ENCODE assay signal across 3 cellular contexts in genomic region chr10:12538596-12538995, GRCh38.
TF ChIP-seq lines count a peak whose summit lies in the region.

No MANE protein-coding gene starts in this region.

TF ChIP-seq in liver, 16 proteins besides CTCF, POLR2A, EP300 and RAD21 (continued from another document):
- no peak for TF ChIP-seq TAF1 (conservative IDR thresholded peaks at IDR 0.05)
- TF ChIP-seq FOXA2 (IDR thresholded peaks at IDR 0.05): no peak
- no peak for TF ChIP-seq ATF3 (IDR thresholded peaks at IDR 0.05)
- no peak for TF ChIP-seq REST (IDR thresholded peaks at IDR 0.05)
- TF ChIP-seq SP1 (IDR thresholded peaks at IDR 0.05): no peak
- no peak for TF ChIP-seq FOXA1 (IDR thresholded peaks at IDR 0.05)
- TF ChIP-seq RXRA (IDR thresholded peaks at IDR 0.05): no peak
- TF ChIP-seq GABPA (IDR thresholded peaks at IDR 0.05 in 1 of 2, conservative IDR thresholded peaks at IDR 0.05 in 1 of 2): no peak
- no peak for TF ChIP-seq JUND (IDR thresholded peaks at IDR 0.05)
- no peak for TF ChIP-seq YY1 (IDR thresholded peaks at IDR 0.05)
- TF ChIP-seq NR2F2 (IDR thresholded peaks at IDR 0.05): no peak
- no peak for TF ChIP-seq ZBTB33 (IDR thresholded peaks at IDR 0.05)

TF ChIP-seq in HepG2, 621 proteins besides CTCF, POLR2A, EP300 and RAD21:
- no peak for TF ChIP-seq BCLAF1 (IDR thresholded peaks at IDR 0.05)
- TF ChIP-seq MAZ (IDR thresholded peaks at IDR 0.05; ENCODE audit: borderline replicate concordance, low read depth, low read length): no peak
- TF ChIP-seq MAZ (CRISPR knock-in tag; IDR thresholded peaks at IDR 0.05; ENCODE audit: low read depth): no peak
- TF ChIP-seq RFXANK (CRISPR knock-in tag; IDR thresholded peaks at IDR 0.05): no peak
- no peak for TF ChIP-seq KDM6A (CRISPR knock-in tag; IDR thresholded peaks at IDR 0.05; ENCODE audit: low read depth)
- TF ChIP-seq ZNF34 (CRISPR knock-in tag; IDR thresholded peaks at IDR 0.05; ENCODE audit: borderline replicate concordance): no peak
- TF ChIP-seq ATF4 (CRISPR knock-in tag; IDR thresholded peaks at IDR 0.05): no peak
- no peak for TF ChIP-seq CREBL2 (CRISPR knock-in tag; IDR thresholded peaks at IDR 0.05; ENCODE audit: borderline replicate concordance)
- no peak for TF ChIP-seq PLSCR1 (CRISPR knock-in tag; IDR thresholded peaks at IDR 0.05; ENCODE audit: borderline replicate concordance)
- TF ChIP-seq FOXK2 (IDR thresholded peaks at IDR 0.05): no peak
- TF ChIP-seq JUN (CRISPR knock-in tag; IDR thresholded peaks at IDR 0.05): no peak
- no peak for TF ChIP-seq BCL3 (CRISPR knock-in tag; IDR thresholded peaks at IDR 0.05)

TF ChIP-seq in WTC11, 78 proteins besides CTCF, POLR2A, EP300 and RAD21:
- TF ChIP-seq AR (CRISPR knock-in tag; IDR thresholded peaks at IDR 0.05): no peak
- TF ChIP-seq SMAD3 (CRISPR knock-in tag; IDR thresholded peaks at IDR 0.05; ENCODE audit: borderline replicate concordance): no peak
- no peak for TF ChIP-seq PRRX2 (CRISPR knock-in tag; IDR thresholded peaks at IDR 0.05)
- TF ChIP-seq TP53 (CRISPR knock-in tag; IDR thresholded peaks at IDR 0.05): no peak
- no peak for TF ChIP-seq ARID4B (CRISPR knock-in tag; IDR thresholded peaks at IDR 0.05; ENCODE audit: borderline replicate concordance)
- TF ChIP-seq USF1 (CRISPR knock-in tag; IDR thresholded peaks at IDR 0.05): no peak
- TF ChIP-seq ZNF281 (CRISPR knock-in tag; IDR thresholded peaks at IDR 0.05): no peak
- TF ChIP-seq ATF3 (CRISPR knock-in tag; conservative IDR thresholded peaks at IDR 0.05): no peak
- no peak for TF ChIP-seq ZNF416 (CRISPR knock-in tag; IDR thresholded peaks at IDR 0.05)
- no peak for TF ChIP-seq TEAD1 (CRISPR knock-in tag; IDR thresholded peaks at IDR 0.05)
- TF ChIP-seq ZNF512 (CRISPR knock-in tag; IDR thresholded peaks at IDR 0.05; ENCODE audit: borderline replicate concordance): no peak
TF ChIP-seq in WTC11: peak in this region for 0.
